In genomic region chr19:35342430-35342829, GRCh38 we compare ENCODE assay signal across 1 cellular context.
TF ChIP-seq lines count a peak whose summit lies in the region.

No MANE protein-coding gene starts in this region.

TF ChIP-seq in K562, 482 proteins besides CTCF, POLR2A, EP300 and RAD21:
- TF ChIP-seq GATAD2A (IDR thresholded peaks at IDR 0.05) (no peak), STAG1 (CRISPR knock-in tag; IDR thresholded peaks at IDR 0.05; ENCODE audit: borderline replicate concordance) (no peak), ZNF780A (CRISPR knock-in tag; IDR thresholded peaks at IDR 0.05) (no peak), POLR2AphosphoS5 (IDR thresholded peaks at IDR 0.05; ENCODE audit: control insufficient read depth, insufficient read depth, low read depth, low read length) (no peak), ZNF609 (CRISPR knock-in tag; IDR thresholded peaks at IDR 0.05; ENCODE audit: borderline replicate concordance) (no peak), ZNF274 (IDR thresholded peaks at IDR 0.05; ENCODE audit: borderline replicate concordance, low read depth, low read length) (no peak), ZC3H4 (CRISPR knock-in tag; IDR thresholded peaks at IDR 0.05; ENCODE audit: borderline replicate concordance) (no peak), TBL1XR1 (IDR thresholded peaks at IDR 0.05; ENCODE audit: low read length in 2 of 2) (no peak), EGR1 (conservative IDR thresholded peaks at IDR 0.05) (no peak), TCF7 (IDR thresholded peaks at IDR 0.05; ENCODE audit: borderline replicate concordance) (no peak), MEF2A (IDR thresholded peaks at IDR 0.05; ENCODE audit: control insufficient read depth, low read depth, low read length) (no peak), DIDO1 (tag; IDR thresholded peaks at IDR 0.05; ENCODE audit: low read depth) (no peak)
TF ChIP-seq in K562: peak in this region for 0.
